ENCODE assay signal across 8 cellular contexts in genomic region chr14:49861923-49862673, GRCh38. TPM values are rescaled to one million over a fixed set of nuclear protein-coding genes. Genes with fewer than 3 reads are reported as not detected.
DNase-seq lines count a peak whose midpoint lies in the region; ATAC-seq and TF ChIP-seq lines count a peak whose summit lies in the region.

No MANE protein-coding gene starts in this region.

- DNase-seq in EL: peak; percentile 89
- DNase-seq in NCI-H1417 treated with DMSO at 0.1 percent for 48 hours (lab: John Stamatoyannopoulos, UW): peak; percentile 71
- DNase-seq in SW 1271 (lab: John Stamatoyannopoulos, UW): peak; percentile 70 to 90
- DNase-seq in amniotic epithelial cell (ENCODE audit: low read depth): peak; percentile 80
- peak; percentile 88 for DNase-seq in left cardiac atrium
- peak; percentile 94 for DNase-seq in posterior vena cava (ENCODE audit: low spot score)
- DNase-seq in upper lobe of left lung: peak in 1 of 2 donors; percentile 91

- H3K27ac ChIP-seq in upper lobe of left lung: peak overlapping the region; percentile 97 to 98 (median 97)

- WGBS in upper lobe of left lung, 2 donors: 0 to 2% methylated on average over 26 to 29 of the region's 32 CpGs

- H3K36me3 ChIP-seq in upper lobe of left lung: no peaks in the 10 kb centered on the region

- no peak for TF ChIP-seq EP300 in upper lobe of left lung (IDR thresholded peaks at IDR 0.05)

- peak overlapping the region; percentile 29 to 64 (median 58) for H3K4me3 ChIP-seq in upper lobe of left lung

- peak; percentile 98 to 100 (median 99) for TF ChIP-seq CTCF in upper lobe of left lung (IDR thresholded peaks at IDR 0.05)

- peak; percentile 24 for ATAC-seq in HG02571 (IDR thresholded peaks at IDR 0.05; ENCODE audit: unreplicated experiment)
- peak; percentile 58 to 60 for ATAC-seq in left cardiac atrium
- ATAC-seq in upper lobe of left lung (ENCODE audit: low FRiP score in 2 of 2): peak; percentile 92 to 96

- no peaks in the 10 kb centered on the region for H3K9me3 ChIP-seq in upper lobe of left lung

- peaks cover 7 to 36% (median 13%) of the 10 kb centered on the region in 4 donors for H3K4me1 ChIP-seq in upper lobe of left lung

- intact Hi-C loops in left cardiac atrium (cut with DNase I): loop anchor here in 1 of 2 donors (5.0 kb wide), 1 partner anchor 255 kb away; the partner anchor contains the start of gene VCPKMT
- intact Hi-C loops in posterior vena cava (cut with DNase I): loop anchor here in 1 of 2 donors (5.0 to 10.0 kb wide), 2 partner anchors 143 to 245 kb away; no protein-coding TSS in a partner anchor

- no peaks in the 10 kb centered on the region for H3K27me3 ChIP-seq in upper lobe of left lung

- peak in 2 of 4 donors; percentile 40 to 54 for TF ChIP-seq POLR2A in upper lobe of left lung (IDR thresholded peaks at IDR 0.05)

RNA-seq across cellular contexts. Expression of gene NEMF, which starts 9.5 kb away (rescaled TPM):
- 10 to 100 TPM; 48.6 to 60.5 TPM for total RNA-seq in left cardiac atrium
- 10 to 100 TPM; 49.3 to 61.4 TPM for total RNA-seq in posterior vena cava
- 100 to 1,000 TPM in 2 of 6 donors, 10 to 100 TPM in 4; 47.9 to 293 (median 73.7) TPM for total RNA-seq in upper lobe of left lung

RNA-seq across cellular contexts. Expression of gene ARF6, which starts 30.8 kb away (rescaled TPM):
- total RNA-seq in left cardiac atrium (10 to 100 TPM; 28.6 to 38.0 TPM), posterior vena cava (10 to 100 TPM; 55.8 to 58.9 TPM), upper lobe of left lung (10 to 100 TPM; 21.0 to 81.8 (median 61.0) TPM)

Comparison
In these comparisons a context has a peak if more than half of its experiments do, and no peak if none do; other contexts are left out.
1. ATAC-seq: peak in every context shown above with its lines; median percentile 94 in upper lobe of left lung; 59 in left cardiac atrium; 24 in HG02571.